In genomic region chr14:58749066-58749669, GRCh38 we compare ENCODE assay signal across 8 cellular contexts.
DNase-seq lines count a peak whose midpoint lies in the region; ATAC-seq, FAIRE-seq and TF ChIP-seq lines count a peak whose summit lies in the region.

No MANE protein-coding gene starts in this region.

- no peak for TF ChIP-seq POLR2A in testis (IDR thresholded peaks at IDR 0.05)

- no peak overlapping the region for H3K27ac ChIP-seq in kidney (ENCODE audit: low read depth in 2 of 2, low read length in 2 of 2)
- H3K27ac ChIP-seq in testis = no peak overlapping the region

- intact Hi-C loops in kidney (cut with DNase I) (no loop called here), testis (cut with DNase I; ENCODE audit: low total_unique reads) (no loop called here)

- TF ChIP-seq CTCF in kidney (IDR thresholded peaks at IDR 0.05; ENCODE audit: borderline replicate concordance, extremely low read depth, insufficient read depth) (no peak), testis (IDR thresholded peaks at IDR 0.05) (no peak)

- DNase-seq in EL (peak; percentile 96), GM19239 (ENCODE audit: insufficient read length, low spot score) (peak; percentile 33), NOMO-1 treated with dmso at 0.1 percent for 144 hours (lab: John Stamatoyannopoulos, UW; ENCODE audit: unreplicated experiment) (peak; percentile 92), dermis blood vessel endothelial cell (peak; percentile 18), renal cortical epithelial cell (ENCODE audit: low read depth) (peak; percentile 98), kidney (no peak), testis (no peak)

- H3K4me3 ChIP-seq in kidney (ENCODE audit: low read length in 2 of 2) = no peak overlapping the region
- no peak overlapping the region for H3K4me3 ChIP-seq in testis

- H3K4me1 ChIP-seq in kidney (ENCODE audit: control insufficient read depth in 1 of 2, insufficient read depth in 1 of 2, low read depth in 1 of 2, low read length in 2 of 2) (peaks cover 20% of the 10 kb centered on the region in 2 donors), testis (peaks cover 9% of the 10 kb centered on the region)

- ATAC-seq in HG03103 (IDR thresholded peaks at IDR 0.05; ENCODE audit: low read depth, unreplicated experiment) = peak; percentile 75

- FAIRE-seq in GM19239 (lab: Jason Lieb, UNC) (peak; percentile 93), kidney (lab: Jason Lieb, UNC) (no peak)

- H3K27me3 ChIP-seq in testis = no peaks in the 10 kb centered on the region

- no peaks in the 10 kb centered on the region for H3K9me3 ChIP-seq in kidney (ENCODE audit: control insufficient read depth in 1 of 2, low read length in 2 of 2)
- H3K9me3 ChIP-seq in testis = no peaks in the 10 kb centered on the region

- H3K36me3 ChIP-seq in kidney (ENCODE audit: control insufficient read depth in 1 of 2, insufficient read depth in 2 of 2, low read length in 2 of 2) = no peaks in the 10 kb centered on the region
- H3K36me3 ChIP-seq in testis (ENCODE audit: low read depth, missing control alignments) = no peaks in the 10 kb centered on the region

- WGBS in testis, 2 donors = 67 to 73% methylated on average over 5 of the region's 5 CpGs

- H3K9ac ChIP-seq in kidney (ENCODE audit: low read length in 2 of 2) = peak overlapping the region in 1 of 2 donors; percentile 20

Comparison
In these comparisons a context has a peak if more than half of its experiments do, and no peak if none do; other contexts are left out.
1. DNase-seq: peak in EL (single experiment), GM19239 (single experiment), NOMO-1 treated with dmso at 0.1 percent for 144 hours (single experiment), dermis blood vessel endothelial cell (single experiment) and renal cortical epithelial cell (single experiment); none in kidney (single experiment) and testis (single experiment).